In the genomic region with DNA sequence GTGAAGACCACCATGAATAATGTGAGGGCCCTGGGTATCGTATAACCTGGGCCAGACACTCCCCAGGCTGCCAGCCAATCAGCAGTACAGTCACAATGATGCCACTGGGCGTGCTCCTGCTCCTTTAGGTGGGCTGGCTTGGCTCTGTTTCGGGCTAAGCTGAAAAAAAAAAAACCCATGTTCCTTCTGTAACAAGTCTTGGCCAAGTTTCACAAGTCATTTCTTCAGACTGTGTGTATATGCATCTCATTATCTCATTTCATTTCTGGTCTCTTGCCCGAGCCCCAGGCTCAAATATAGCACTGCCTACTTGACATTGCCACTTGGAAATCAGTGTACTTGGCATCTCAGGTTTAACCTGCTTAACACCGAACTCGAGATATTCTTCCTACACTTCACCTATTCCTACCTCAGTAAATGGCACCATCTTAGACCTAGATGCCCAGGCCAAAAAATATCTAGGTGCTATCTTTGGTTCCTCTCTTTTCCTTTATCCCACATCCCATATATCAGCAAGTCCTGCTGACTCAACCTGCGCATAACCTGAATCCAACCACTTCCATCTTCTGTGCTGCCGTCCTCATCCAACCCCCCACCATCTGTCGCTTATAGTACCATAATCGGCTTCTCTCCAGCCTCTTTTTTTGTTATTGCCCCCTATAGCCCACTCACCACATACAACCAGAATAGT, we compare ENCODE assay signal across 1 cellular context.
TF ChIP-seq lines count a peak whose summit lies in the region.

No MANE protein-coding gene starts in this region.

TF ChIP-seq in GM12878, 131 proteins besides CTCF, POLR2A, EP300 and RAD21:
- no peak for TF ChIP-seq NR2F1 (conservative IDR thresholded peaks at IDR 0.05)
- TF ChIP-seq, protein P1, sequence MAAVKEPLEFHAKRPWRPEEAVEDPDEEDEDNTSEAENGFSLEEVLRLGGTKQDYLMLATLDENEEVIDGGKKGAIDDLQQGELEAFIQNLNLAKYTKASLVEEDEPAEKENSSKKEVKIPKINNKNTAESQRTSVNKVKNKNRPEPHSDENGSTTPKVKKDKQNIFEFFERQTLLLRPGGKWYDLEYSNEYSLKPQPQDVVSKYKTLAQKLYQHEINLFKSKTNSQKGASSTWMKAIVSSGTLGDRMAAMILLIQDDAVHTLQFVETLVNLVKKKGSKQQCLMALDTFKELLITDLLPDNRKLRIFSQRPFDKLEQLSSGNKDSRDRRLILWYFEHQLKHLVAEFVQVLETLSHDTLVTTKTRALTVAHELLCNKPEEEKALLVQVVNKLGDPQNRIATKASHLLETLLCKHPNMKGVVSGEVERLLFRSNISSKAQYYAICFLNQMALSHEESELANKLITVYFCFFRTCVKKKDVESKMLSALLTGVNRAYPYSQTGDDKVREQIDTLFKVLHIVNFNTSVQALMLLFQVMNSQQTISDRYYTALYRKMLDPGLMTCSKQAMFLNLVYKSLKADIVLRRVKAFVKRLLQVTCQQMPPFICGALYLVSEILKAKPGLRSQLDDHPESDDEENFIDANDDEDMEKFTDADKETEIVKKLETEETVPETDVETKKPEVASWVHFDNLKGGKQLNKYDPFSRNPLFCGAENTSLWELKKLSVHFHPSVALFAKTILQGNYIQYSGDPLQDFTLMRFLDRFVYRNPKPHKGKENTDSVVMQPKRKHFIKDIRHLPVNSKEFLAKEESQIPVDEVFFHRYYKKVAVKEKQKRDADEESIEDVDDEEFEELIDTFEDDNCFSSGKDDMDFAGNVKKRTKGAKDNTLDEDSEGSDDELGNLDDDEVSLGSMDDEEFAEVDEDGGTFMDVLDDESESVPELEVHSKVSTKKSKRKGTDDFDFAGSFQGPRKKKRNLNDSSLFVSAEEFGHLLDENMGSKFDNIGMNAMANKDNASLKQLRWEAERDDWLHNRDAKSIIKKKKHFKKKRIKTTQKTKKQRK (IDR thresholded peaks at IDR 0.05; ENCODE audit: low read depth, low read length), result no peak
- TF ChIP-seq, protein P2, sequence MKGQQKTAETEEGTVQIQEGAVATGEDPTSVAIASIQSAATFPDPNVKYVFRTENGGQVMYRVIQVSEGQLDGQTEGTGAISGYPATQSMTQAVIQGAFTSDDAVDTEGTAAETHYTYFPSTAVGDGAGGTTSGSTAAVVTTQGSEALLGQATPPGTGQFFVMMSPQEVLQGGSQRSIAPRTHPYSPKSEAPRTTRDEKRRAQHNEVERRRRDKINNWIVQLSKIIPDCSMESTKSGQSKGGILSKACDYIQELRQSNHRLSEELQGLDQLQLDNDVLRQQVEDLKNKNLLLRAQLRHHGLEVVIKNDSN (IDR thresholded peaks at IDR 0.05; ENCODE audit: borderline replicate concordance, extremely low read length, insufficient read depth, low read depth, low read length), result no peak
- TF ChIP-seq YY1 (IDR thresholded peaks at IDR 0.05; ENCODE audit: low read depth, low read length), result no peak
